Comparison of ENCODE assay signal across 27 cellular contexts in genomic region chr6:122207061-122207460, GRCh38.
"Had no signal": no experiment of that assay in that cellular context is flagged by ENCODE, and none has a peak within 500 bp of the region (broad histone marks: within the 10 kb centered on the region; RNA-seq: fewer than 3 reads in every experiment).

No MANE protein-coding gene starts in this region.

- H3K9me3 ChIP-seq: colonic mucosa, esophagus muscularis mucosa, esophagus squamous epithelium, gastrocnemius medialis, gastroesophageal sphincter, heart left ventricle, heart right ventricle had no signal

- FAIRE-seq: colon, endometrium, endothelial cell of umbilical vein, frontal cortex had no signal

- H3K27ac ChIP-seq: colonic mucosa, coronary artery, dorsolateral prefrontal cortex, epithelial cell of prostate, esophagus squamous epithelium, foreskin keratinocyte, gastrocnemius medialis, gastroesophageal sphincter, heart left ventricle, heart right ventricle had no signal

- ATAC-seq: effector memory CD8-positive, alpha-beta T cell; esophagus mucosa; gastrocnemius medialis; gastroesophageal sphincter; heart left ventricle; heart right ventricle had no signal

- H3K4me3 ChIP-seq: colonic mucosa, coronary artery, dorsolateral prefrontal cortex, esophagus muscularis mucosa, esophagus squamous epithelium, gastrocnemius medialis, gastroesophageal sphincter, heart left ventricle, heart right ventricle had no signal

- H3K36me3 ChIP-seq: colonic mucosa, esophagus muscularis mucosa, esophagus squamous epithelium, gastrocnemius medialis, gastroesophageal sphincter, heart left ventricle, heart right ventricle had no signal

- H3K4me1 ChIP-seq: colonic mucosa, esophagus squamous epithelium, foreskin keratinocyte, gastrocnemius medialis, gastroesophageal sphincter, heart left ventricle, heart right ventricle had no signal

- H3K27me3 ChIP-seq: colonic mucosa, dorsolateral prefrontal cortex, esophagus muscularis mucosa, esophagus squamous epithelium, foreskin keratinocyte, gastrocnemius medialis, gastroesophageal sphincter, heart left ventricle, heart right ventricle had no signal

- DNase-seq: colonic mucosa; cortex of kidney; dermis blood vessel endothelial cell; dorsolateral prefrontal cortex; effector CD4-positive, alpha-beta T cell; effector CD8-positive, alpha-beta T cell; effector memory CD4-positive, alpha-beta T cell; effector memory CD8-positive, alpha-beta T cell; endodermal cell; erythroblast; esophagus squamous epithelium; foreskin melanocyte; gastrocnemius medialis; glutamatergic neuron; head of caudate nucleus; heart left ventricle; heart right ventricle had no signal
